38 cellular contexts compared by ENCODE assay signal in genomic region chr11:44689265-44689664, GRCh38. TPM values are rescaled to one million over a fixed set of nuclear protein-coding genes. Genes with fewer than 3 reads are reported as not detected.
"Had no signal": no experiment of that assay in that cellular context is flagged by ENCODE, and none has a peak within 500 bp of the region (broad histone marks: within the 10 kb centered on the region; RNA-seq: fewer than 3 reads in every experiment).

No MANE protein-coding gene starts in this region.

- H3K27ac Mint-ChIP-seq: activated naive CD4-positive, alpha-beta T cell treated with anti-CD3 and anti-CD28 coated beads for 36 hours; activated naive CD4-positive, alpha-beta T cell treated with anti-CD3 and anti-CD28 coated beads, Interleukin-2, amount 10 ng/mL, durations not matched to agents 7 days and 5 days; activated naive CD4-positive, alpha-beta T cell treated with anti-CD3 and anti-CD28 coated beads, Interleukin-2, amount 50 U/mL, for 24 hours; activated naive CD8-positive, alpha-beta T cell; activated naive CD8-positive, alpha-beta T cell treated with anti-CD3 and anti-CD28 coated beads for 36 hours; activated naive CD8-positive, alpha-beta T cell treated with anti-CD3 and anti-CD28 coated beads, Interleukin-2, amount 10 ng/mL, durations not matched to agents 7 days and 5 days; activated naive CD8-positive, alpha-beta T cell treated with anti-CD3 and anti-CD28 coated beads, Interleukin-2, amount 50 U/mL, for 24 hours; activated T-cell treated with anti-CD3 and anti-CD28 coated beads, Interleukin-2, amount 50 U/mL, for 72 hours; activated T-helper 1 cell treated with anti-CD3 and anti-CD28 coated beads, Interleukin-12 subunit alpha, Interleukin-12 subunit beta, Interleukin-2, Interleukin-4 antibody, amounts not matched to agents 30 ng/mL and 10 ng/mL and 1 ng/mL, durations not matched to agents 14 hours and 24 hours and 36 hours; activated T-helper 17 cell treated with anti-CD3 and anti-CD28 coated beads, Interleukin-2, amount 50 U/mL, for 72 hours; activated T-helper 2 cell treated with anti-CD3 and anti-CD28 coated beads, Interferon-gamma antibody, Interleukin-2, Interleukin-4, amounts not matched to agents 10 μg/mL and 5 μg/mL and 100 μg/mL, durations not matched to agents 14 hours and 24 hours and 36 hours; brain had no signal

- H3K4me1 ChIP-seq: ascending aorta, body of pancreas, breast epithelium had no signal

- DNase-seq: activated effector memory CD4-positive, alpha-beta T cell treated with anti-CD3 and anti-CD28 coated beads, Interleukin-2, amount 50 U/mL, for 16 hours; activated effector memory CD4-positive, alpha-beta T cell treated with Interleukin-2 at 50 U/mL for 16 hours; activated gamma-delta T cell; activated gamma-delta T cell treated with Interleukin-2 at 50 U/mL for 16 hours; activated naive CD4-positive, alpha-beta T cell; activated naive CD4-positive, alpha-beta T cell treated with anti-CD3 and anti-CD28 coated beads for 36 hours; activated naive CD4-positive, alpha-beta T cell treated with anti-CD3 and anti-CD28 coated beads, Interleukin-2, amount 10 ng/mL, durations not matched to agents 7 days and 5 days; activated naive CD4-positive, alpha-beta T cell treated with anti-CD3 and anti-CD28 coated beads, Interleukin-2, amount 50 U/mL, for 16 hours; activated naive CD4-positive, alpha-beta T cell treated with Interleukin-2 at 50 U/mL for 16 hours; activated naive CD8-positive, alpha-beta T cell treated with anti-CD3 and anti-CD28 coated beads for 36 hours; activated naive CD8-positive, alpha-beta T cell treated with anti-CD3 and anti-CD28 coated beads, Interleukin-2, amount 10 ng/mL, durations not matched to agents 7 days and 5 days; activated naive CD8-positive, alpha-beta T cell treated with anti-CD3 and anti-CD28 coated beads, Interleukin-2, amount 50 U/mL, for 24 hours; activated T-cell treated with anti-CD3 and anti-CD28 coated beads, Interleukin-2, amount 50 U/mL, for 4 hours; activated T-cell treated with anti-CD3 and anti-CD28 coated beads, Interleukin-2, amount 50 U/mL, for 48 hours; activated T-cell treated with anti-CD3 and anti-CD28 coated beads, Interleukin-2, amount 50 U/mL, for 72 hours; adrenal gland; amniotic stem cell; amygdala; anterior cingulate cortex; body of pancreas; brain microvascular endothelial cell; caudate nucleus; central memory CD4-positive, alpha-beta T cell; cerebellar nuclear complex had no signal

- ATAC-seq: activated naive CD4-positive, alpha-beta T cell treated with anti-CD3 and anti-CD28 coated beads, Interleukin-2, amount 50 U/mL, for 72 hours; activated naive CD8-positive, alpha-beta T cell treated with anti-CD3 and anti-CD28 coated beads, Interleukin-2, amount 50 U/mL, for 24 hours; activated T-cell treated with anti-CD3 and anti-CD28 coated beads, Interleukin-2, amount 50 U/mL, for 4 hours; activated T-cell treated with anti-CD3 and anti-CD28 coated beads, Interleukin-2, amount 50 U/mL, for 72 hours; activated T-helper 17 cell treated with anti-CD3 and anti-CD28 coated beads, Interleukin-2, amount 50 U/mL, for 72 hours; body of pancreas had no signal

- H3K27ac ChIP-seq: adrenal gland, ascending aorta, body of pancreas, brain microvascular endothelial cell, breast epithelium, cardiac muscle cell had no signal

- H3K36me3 ChIP-seq: adrenal gland, ascending aorta, brain microvascular endothelial cell, breast epithelium, cardiac muscle cell had no signal

- H3K4me3 Mint-ChIP-seq: activated naive CD4-positive, alpha-beta T cell treated with anti-CD3 and anti-CD28 coated beads for 36 hours; activated naive CD4-positive, alpha-beta T cell treated with anti-CD3 and anti-CD28 coated beads, Interleukin-2, amount 10 ng/mL, durations not matched to agents 7 days and 5 days; activated naive CD4-positive, alpha-beta T cell treated with anti-CD3 and anti-CD28 coated beads, Interleukin-2, amount 50 U/mL, for 24 hours; activated naive CD8-positive, alpha-beta T cell; activated naive CD8-positive, alpha-beta T cell treated with anti-CD3 and anti-CD28 coated beads for 36 hours; activated naive CD8-positive, alpha-beta T cell treated with anti-CD3 and anti-CD28 coated beads, Interleukin-2, amount 10 ng/mL, durations not matched to agents 7 days and 5 days; activated naive CD8-positive, alpha-beta T cell treated with anti-CD3 and anti-CD28 coated beads, Interleukin-2, amount 50 U/mL, for 24 hours; activated T-cell treated with anti-CD3 and anti-CD28 coated beads, Interleukin-2, amount 50 U/mL, for 4 hours; activated T-cell treated with anti-CD3 and anti-CD28 coated beads, Interleukin-2, amount 50 U/mL, for 72 hours; activated T-helper 1 cell treated with anti-CD3 and anti-CD28 coated beads, Interleukin-12 subunit alpha, Interleukin-12 subunit beta, Interleukin-2, Interleukin-4 antibody, amounts not matched to agents 30 ng/mL and 10 ng/mL and 1 ng/mL, durations not matched to agents 14 hours and 24 hours and 36 hours; activated T-helper 17 cell treated with anti-CD3 and anti-CD28 coated beads, Interleukin-2, amount 50 U/mL, for 72 hours; brain; central memory CD8-positive, alpha-beta T cell had no signal

- H3K9me3 ChIP-seq: adrenal gland, ascending aorta, body of pancreas, breast epithelium had no signal

- H3K9me3 Mint-ChIP-seq: activated naive CD4-positive, alpha-beta T cell treated with anti-CD3 and anti-CD28 coated beads, Interleukin-2, amount 50 U/mL, for 24 hours; activated naive CD8-positive, alpha-beta T cell treated with anti-CD3 and anti-CD28 coated beads for 36 hours; activated naive CD8-positive, alpha-beta T cell treated with anti-CD3 and anti-CD28 coated beads, Interleukin-2, amount 50 U/mL, for 24 hours; activated T-cell treated with anti-CD3 and anti-CD28 coated beads, Interleukin-2, amount 50 U/mL, for 4 hours; activated T-helper 1 cell treated with anti-CD3 and anti-CD28 coated beads, Interleukin-12 subunit alpha, Interleukin-12 subunit beta, Interleukin-2, Interleukin-4 antibody, amounts not matched to agents 30 ng/mL and 10 ng/mL and 1 ng/mL, durations not matched to agents 14 hours and 24 hours and 36 hours; activated T-helper 17 cell treated with anti-CD3 and anti-CD28 coated beads, Interleukin-2, amount 50 U/mL, for 72 hours; activated T-helper 2 cell treated with anti-CD3 and anti-CD28 coated beads, Interferon-gamma antibody, Interleukin-2, Interleukin-4, amounts not matched to agents 10 μg/mL and 5 μg/mL and 100 μg/mL, durations not matched to agents 14 hours and 24 hours and 36 hours; central memory CD8-positive, alpha-beta T cell had no signal

- H3K36me3 Mint-ChIP-seq: activated naive CD4-positive, alpha-beta T cell treated with anti-CD3 and anti-CD28 coated beads, Interleukin-2, amount 50 U/mL, for 24 hours; activated naive CD4-positive, alpha-beta T cell treated with anti-CD3 and anti-CD28 coated beads, Interleukin-2, amount 50 U/mL, for 72 hours; activated naive CD8-positive, alpha-beta T cell; activated naive CD8-positive, alpha-beta T cell treated with anti-CD3 and anti-CD28 coated beads for 36 hours; activated naive CD8-positive, alpha-beta T cell treated with anti-CD3 and anti-CD28 coated beads, Interleukin-2, amount 10 ng/mL, durations not matched to agents 7 days and 5 days; brain had no signal

- FAIRE-seq: astrocyte, bronchial epithelial cell, colon had no signal

- H3K27me3 ChIP-seq: adrenal gland, ascending aorta, body of pancreas, brain microvascular endothelial cell, breast epithelium, cardiac muscle cell had no signal

- H3K4me3 ChIP-seq: adrenal gland, ascending aorta, body of pancreas, breast epithelium, cardiac muscle cell had no signal

- H3K27me3 Mint-ChIP-seq: activated naive CD4-positive, alpha-beta T cell treated with anti-CD3 and anti-CD28 coated beads, Interleukin-2, amount 50 U/mL, for 24 hours; activated naive CD8-positive, alpha-beta T cell; activated naive CD8-positive, alpha-beta T cell treated with anti-CD3 and anti-CD28 coated beads for 36 hours; activated naive CD8-positive, alpha-beta T cell treated with anti-CD3 and anti-CD28 coated beads, Interleukin-2, amount 10 ng/mL, durations not matched to agents 7 days and 5 days; activated naive CD8-positive, alpha-beta T cell treated with anti-CD3 and anti-CD28 coated beads, Interleukin-2, amount 50 U/mL, for 24 hours; activated T-helper 17 cell treated with anti-CD3 and anti-CD28 coated beads, Interleukin-2, amount 50 U/mL, for 72 hours; central memory CD8-positive, alpha-beta T cell had no signal

- H3K4me1 Mint-ChIP-seq: central memory CD8-positive, alpha-beta T cell had no signal

RNA-seq across cellular contexts. Expression of gene TSPAN18, which starts 37.5 kb away (rescaled TPM):
- total RNA-seq: bronchial epithelial cell had no signal
